In the genomic region with DNA sequence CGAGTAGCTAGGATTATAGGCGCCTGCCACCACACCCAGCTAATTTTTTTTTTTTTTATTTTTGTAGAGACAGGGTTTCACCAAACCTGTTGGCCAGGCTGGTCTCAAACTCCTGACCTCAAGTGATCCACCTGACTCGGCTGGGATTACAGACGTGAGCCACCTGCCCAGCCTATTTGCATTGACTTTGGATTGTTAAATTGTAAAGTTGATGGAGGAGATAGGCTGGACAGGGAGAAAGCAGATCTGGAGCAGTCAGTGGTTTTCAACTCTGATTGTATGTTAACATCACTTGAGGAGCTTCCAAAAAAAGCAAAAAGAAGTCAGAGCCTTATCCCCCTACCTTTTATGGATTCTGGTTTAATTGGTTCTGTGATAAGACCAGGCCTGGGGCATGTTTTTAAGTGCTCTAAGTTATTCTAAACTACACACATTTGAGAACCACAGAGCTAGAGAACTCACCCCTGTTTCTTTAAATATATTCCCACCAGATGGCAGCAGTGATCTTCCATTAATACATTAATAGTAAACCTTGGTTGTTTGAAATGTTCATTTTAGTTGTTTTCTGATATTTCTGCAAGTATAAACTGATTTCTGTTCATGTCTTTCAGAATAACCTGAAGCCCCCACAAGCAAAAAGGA, we compare ENCODE assay signal across 10 cellular contexts. TPM values are rescaled to one million over a fixed set of nuclear protein-coding genes. Genes with fewer than 3 reads are reported as not detected.
DNase-seq lines count a peak whose midpoint lies in the region; ATAC-seq and TF ChIP-seq lines count a peak whose summit lies in the region.
"Had no signal": no experiment of that assay in that cellular context is flagged by ENCODE, and none has a peak within 500 bp of the region (broad histone marks: within the 10 kb centered on the region; RNA-seq: fewer than 3 reads in every experiment).

No MANE protein-coding gene starts in this region.

- no peaks in the 10 kb centered on the region for H3K9me3 Mint-ChIP-seq in nephron progenitor cell
- H3K9me3 Mint-ChIP-seq in activated CD4-positive, alpha-beta memory T cell treated with anti-CD3 and anti-CD28 coated beads, Interleukin-2, amount 10 ng/mL, durations not matched to agents 7 days and 5 days: no peaks in the 10 kb centered on the region
- H3K9me3 Mint-ChIP-seq: activated naive CD8-positive, alpha-beta T cell treated with anti-CD3 and anti-CD28 coated beads, Interleukin-2, amount 10 ng/mL, durations not matched to agents 7 days and 5 days had no signal

- CTCF ChIA-PET in mammary epithelial cell (lab: Charles Lee; ENCODE audit: low non-redundant PET): interaction anchor here (0.6 kb wide), 2 partner anchors 10 to 176 kb away, joined by 3 to 4 read pairs; no protein-coding TSS in a partner anchor
- CTCF ChIA-PET in activated CD4-positive, alpha-beta memory T cell treated with anti-CD3 and anti-CD28 coated beads, Interleukin-2, amount 10 ng/mL, durations not matched to agents 7 days and 5 days (lab: Charles Lee): interaction anchor here (0.8 to 2.3 kb wide), 9 partner anchors 15 to 230 kb away, joined by 3 to 6 read pairs (median 3); no protein-coding TSS in a partner anchor

- no peaks in the 10 kb centered on the region for H3K4me1 Mint-ChIP-seq in nephron progenitor cell
- peaks cover 7% of the 10 kb centered on the region for H3K4me1 Mint-ChIP-seq in activated CD4-positive, alpha-beta memory T cell treated with anti-CD3 and anti-CD28 coated beads, Interleukin-2, amount 10 ng/mL, durations not matched to agents 7 days and 5 days

- BruUV-seq in mammary epithelial cell (replicated peaks; lab: Mats Ljungman, UMichigan): no TSS peak

- POLR2A ChIA-PET in activated CD4-positive, alpha-beta memory T cell treated with anti-CD3 and anti-CD28 coated beads, Interleukin-2, amount 10 ng/mL, durations not matched to agents 7 days and 5 days (lab: Charles Lee): no interaction called here

- DNase-seq in EL (peak; percentile 59), MV-4-11 (lab: John Stamatoyannopoulos, UW) (peak; percentile 20), mammary epithelial cell (no peak), nephron progenitor cell (no peak)
- no peak for DNase-seq in activated CD4-positive, alpha-beta memory T cell treated with anti-CD3 and anti-CD28 coated beads, Interleukin-2, amount 10 ng/mL, durations not matched to agents 7 days and 5 days
- DNase-seq: activated naive CD8-positive, alpha-beta T cell treated with anti-CD3 and anti-CD28 coated beads, Interleukin-2, amount 10 ng/mL, durations not matched to agents 7 days and 5 days had no signal

- no peak overlapping the region for H3K4me3 Mint-ChIP-seq in nephron progenitor cell
- no peak overlapping the region for H3K4me3 Mint-ChIP-seq in activated CD4-positive, alpha-beta memory T cell treated with anti-CD3 and anti-CD28 coated beads, Interleukin-2, amount 10 ng/mL, durations not matched to agents 7 days and 5 days
- H3K4me3 Mint-ChIP-seq: activated naive CD8-positive, alpha-beta T cell treated with anti-CD3 and anti-CD28 coated beads, Interleukin-2, amount 10 ng/mL, durations not matched to agents 7 days and 5 days had no signal

- H4K20me1 ChIP-seq in mammary epithelial cell (ENCODE audit: insufficient read depth, low read length): no peaks in the 10 kb centered on the region

- no peaks in the 10 kb centered on the region for H3K27me3 ChIP-seq in mammary epithelial cell (ENCODE audit: insufficient read depth, low read length)

- WGBS in mammary epithelial cell (ENCODE audit: low coverage, missing lambda C conversion rate): 59% methylated on average over 4 of the region's 4 CpGs

- TF ChIP-seq CTCF in mammary epithelial cell (conservative IDR thresholded peaks at IDR 0.05 in 1 of 2, IDR thresholded peaks at IDR 0.05 in 1 of 2; ENCODE audit: extremely low read depth in 1 of 2, insufficient read depth in 1 of 2, low read depth in 1 of 2, low read length in 2 of 2) (peak; percentile 33 to 43), nephron progenitor cell (IDR thresholded peaks at IDR 0.05) (peak; percentile 28)

- H3K27ac ChIP-seq in mammary epithelial cell (ENCODE audit: insufficient read depth, low read depth, low read length): no peak overlapping the region
- H3K27ac ChIP-seq: HL-60 had no signal

- H3K36me3 Mint-ChIP-seq in nephron progenitor cell (ENCODE audit: low read depth): peaks cover 39% of the 10 kb centered on the region
- H3K36me3 Mint-ChIP-seq in activated CD4-positive, alpha-beta memory T cell treated with anti-CD3 and anti-CD28 coated beads, Interleukin-2, amount 10 ng/mL, durations not matched to agents 7 days and 5 days (ENCODE audit: low read depth): peaks cover 47% of the 10 kb centered on the region

- peaks cover 53% of the 10 kb centered on the region for H3K36me3 ChIP-seq in mammary epithelial cell (ENCODE audit: insufficient read depth, low read length)

- no peak overlapping the region for H3K9ac ChIP-seq in mammary epithelial cell (ENCODE audit: insufficient read depth, low read length)

- H3K27me3 Mint-ChIP-seq in nephron progenitor cell (ENCODE audit: low read depth, poor library complexity): no peaks in the 10 kb centered on the region
- no peaks in the 10 kb centered on the region for H3K27me3 Mint-ChIP-seq in activated CD4-positive, alpha-beta memory T cell treated with anti-CD3 and anti-CD28 coated beads, Interleukin-2, amount 10 ng/mL, durations not matched to agents 7 days and 5 days
- H3K27me3 Mint-ChIP-seq: activated naive CD8-positive, alpha-beta T cell treated with anti-CD3 and anti-CD28 coated beads, Interleukin-2, amount 10 ng/mL, durations not matched to agents 7 days and 5 days had no signal

- H3K4me3 ChIP-seq in mammary epithelial cell (replicated peaks in 1 of 3; ENCODE audit: insufficient read depth in 1 of 3, low read depth in 2 of 3, low read length in 3 of 3): no peak overlapping the region

- H3K79me2 ChIP-seq in mammary epithelial cell (ENCODE audit: insufficient read depth, low read length): peaks cover 29% of the 10 kb centered on the region

- H2AFZ ChIP-seq in mammary epithelial cell (ENCODE audit: low read depth, low read length): no peak overlapping the region

- intact Hi-C loops in mammary epithelial cell (cut with micrococcal nuclease): loop anchor here (1.0 to 5.0 kb wide), 4 partner anchors 24 to 622 kb away; no protein-coding TSS in a partner anchor

- no peak overlapping the region for H3K4me2 ChIP-seq in mammary epithelial cell (ENCODE audit: insufficient read depth, low read depth, low read length)

- in situ Hi-C loops in mammary epithelial cell (cut with MboI; ENCODE audit: low sequenced_read_pairs in 2 of 2): no loop called here

- no peak for ATAC-seq in HG03159 (IDR thresholded peaks at IDR 0.05; ENCODE audit: unreplicated experiment)
- ATAC-seq in GM21515 (IDR thresholded peaks at IDR 0.05; ENCODE audit: unreplicated experiment): no peak
- ATAC-seq in GM21723 (IDR thresholded peaks at IDR 0.05; ENCODE audit: unreplicated experiment): no peak

- no peaks in the 10 kb centered on the region for H3K4me1 ChIP-seq in mammary epithelial cell (ENCODE audit: insufficient read depth, low read length)

- dilution Hi-C loops in mammary epithelial cell (cut with HindIII; ENCODE audit: low sequenced_read_pairs): no loop called here

- no peak overlapping the region for H3K27ac Mint-ChIP-seq in nephron progenitor cell
- no peak overlapping the region for H3K27ac Mint-ChIP-seq in activated CD4-positive, alpha-beta memory T cell treated with anti-CD3 and anti-CD28 coated beads, Interleukin-2, amount 10 ng/mL, durations not matched to agents 7 days and 5 days
- H3K27ac Mint-ChIP-seq: activated naive CD8-positive, alpha-beta T cell treated with anti-CD3 and anti-CD28 coated beads, Interleukin-2, amount 10 ng/mL, durations not matched to agents 7 days and 5 days had no signal

- no peaks in the 10 kb centered on the region for H3K9me3 ChIP-seq in mammary epithelial cell (replicated peaks; ENCODE audit: insufficient read depth, low read length)

RNA-seq across cellular contexts. Expression of gene C2orf49, which starts 7.5 kb away (rescaled TPM):
- total RNA-seq in mammary epithelial cell: 10 to 100 TPM; 16.5 TPM
- polyA plus RNA-seq in mammary epithelial cell: 8.7 TPM
- polyA minus RNA-seq in mammary epithelial cell: 8.0 TPM
- total RNA-seq in activated CD4-positive, alpha-beta memory T cell treated with anti-CD3 and anti-CD28 coated beads, Interleukin-2, amount 10 ng/mL, durations not matched to agents 7 days and 5 days: 10 to 100 TPM; 22.0 to 23.5 TPM

RNA-seq across cellular contexts. Expression of gene TGFBRAP1, which starts 15.3 kb away (rescaled TPM):
- total RNA-seq in mammary epithelial cell: 10 to 100 TPM; 24.6 to 44.8 TPM
- polyA plus RNA-seq in mammary epithelial cell: 9.8 TPM
- 19.2 TPM for polyA minus RNA-seq in mammary epithelial cell
- total RNA-seq in activated CD4-positive, alpha-beta memory T cell treated with anti-CD3 and anti-CD28 coated beads, Interleukin-2, amount 10 ng/mL, durations not matched to agents 7 days and 5 days: 10 to 100 TPM; 15.9 to 17.0 TPM

RNA-seq across cellular contexts. Expression of gene FHL2, which starts 54.0 kb away (rescaled TPM):
- 100 to 1,000 TPM; 158 to 363 TPM for total RNA-seq in mammary epithelial cell
- polyA plus RNA-seq in mammary epithelial cell: 280 TPM
- 170 TPM for polyA minus RNA-seq in mammary epithelial cell
- 1 to 10 TPM; 3.0 to 3.1 TPM for total RNA-seq in activated CD4-positive, alpha-beta memory T cell treated with anti-CD3 and anti-CD28 coated beads, Interleukin-2, amount 10 ng/mL, durations not matched to agents 7 days and 5 days

Comparison
In these comparisons a context has a peak if more than half of its experiments do, and no peak if none do; other contexts are left out.
1. DNase-seq: peak in EL (single experiment) and MV-4-11 (single experiment); none in mammary epithelial cell (single experiment), nephron progenitor cell (single experiment) and activated CD4-positive, alpha-beta memory T cell treated with anti-CD3 and anti-CD28 coated beads, Interleukin-2, amount 10 ng/mL, durations not matched to agents 7 days and 5 days (single experiment).
2. RNA of gene FHL2, which starts 54.0 kb away (total RNA-seq): 158 to 363 TPM in mammary epithelial cell; 3.0 to 3.1 TPM in activated CD4-positive, alpha-beta memory T cell treated with anti-CD3 and anti-CD28 coated beads, Interleukin-2, amount 10 ng/mL, durations not matched to agents 7 days and 5 days; every median in the first group is over 10 times any median in the second.